Comparison of ENCODE assay signal across 18 cellular contexts in the genomic region with DNA sequence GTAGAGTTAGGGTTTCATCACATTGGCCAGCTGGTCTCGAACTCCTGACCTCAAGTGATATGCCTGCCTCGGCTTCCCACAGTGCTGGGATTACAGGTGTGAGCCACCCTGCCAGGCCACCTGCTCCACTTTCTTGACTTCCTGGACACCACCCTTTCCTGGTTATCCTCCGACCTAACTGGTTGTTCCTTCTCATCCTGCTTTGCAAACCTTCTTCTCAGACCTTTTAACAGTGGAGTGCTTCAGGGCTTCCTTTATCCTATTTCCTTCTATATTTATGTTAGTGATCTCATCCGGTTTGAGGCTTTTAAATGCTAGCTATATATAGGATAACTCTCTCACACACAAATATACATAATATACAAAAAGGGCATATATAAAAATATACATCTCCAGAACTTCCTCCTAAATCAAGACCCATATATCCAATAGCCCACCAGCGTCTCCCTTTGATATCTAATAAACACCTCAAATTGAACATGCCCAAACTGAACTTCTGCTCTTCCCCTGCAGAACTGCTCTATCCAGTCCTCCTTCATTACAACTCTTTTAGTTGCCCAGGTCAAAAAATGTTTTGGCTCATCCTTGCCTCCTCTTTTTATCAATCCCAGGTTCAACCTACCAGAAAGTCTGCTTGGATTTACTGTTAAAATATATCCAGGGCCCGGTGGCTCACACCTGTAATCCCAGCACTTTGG. TPM values are rescaled to one million over a fixed set of nuclear protein-coding genes. Genes with fewer than 3 reads are reported as not detected.
DNase-seq lines count a peak whose midpoint lies in the region; ATAC-seq and TF ChIP-seq lines count a peak whose summit lies in the region.
"Had no signal": no experiment of that assay in that cellular context is flagged by ENCODE, and none has a peak within 500 bp of the region (broad histone marks: within the 10 kb centered on the region; RNA-seq: fewer than 3 reads in every experiment).

No MANE protein-coding gene starts in this region.

- H3K4me2 ChIP-seq in BLaER1 (peak overlapping the region; percentile 26; the same call in 1 of the 2 replicates), osteoblast (ENCODE audit: insufficient read depth, low read length) (no peak overlapping the region)

- WGBS in esophagus, 2 donors: 68 to 79% methylated on average over 6 of the region's 6 CpGs
- WGBS in heart right ventricle, 2 donors: 83 to 87% methylated on average over 6 of the region's 6 CpGs

- no peak overlapping the region for H3K9ac ChIP-seq in BLaER1

- no peak overlapping the region for H2AFZ ChIP-seq in osteoblast (ENCODE audit: low read length)

- intact Hi-C loops in cardiac septum (cut with DNase I) (no loop called here), heart right ventricle (cut with DNase I) (loop anchor here in 1 of 10 donors (10.0 kb wide), 1 partner anchor 138 kb away; no protein-coding TSS in a partner anchor)

- DNase-seq in NCI-H69 (lab: John Stamatoyannopoulos, UW) (peak; percentile 6), osteoblast (ENCODE audit: insufficient read length, low spot score, missing footprints) (peak; percentile 62), cardiac septum (ENCODE audit: low spot score) (no peak), SIG-M5 (lab: John Stamatoyannopoulos, UW) (no peak), foreskin fibroblast (no peak), heart right ventricle (no peak)
- DNase-seq: CD4-positive, alpha-beta T cell; COR-L47; DMS79; H7; NCI-H1417; NCI-H1694 treated with DMSO at 0.1 percent for 48 hours; NCI-H2081 treated with DMSO at 0.1 percent for 48 hours; NCI-H2171 treated with DMSO at 0.1 percent for 48 hours; NCI-H524 treated with DMSO at 0.1 percent for 48 hours had no signal

- H3K27me3 ChIP-seq in BLaER1: no peaks in the 10 kb centered on the region
- no peaks in the 10 kb centered on the region for H3K27me3 ChIP-seq in esophagus (ENCODE audit: control insufficient read depth in 1 of 2, insufficient read depth in 2 of 2, low read length in 2 of 2)
- no peaks in the 10 kb centered on the region for H3K27me3 ChIP-seq in osteoblast (ENCODE audit: insufficient read depth, low read length)
- H3K27me3 ChIP-seq in heart right ventricle: no peaks in the 10 kb centered on the region

- ATAC-seq in heart right ventricle: no peak
- ATAC-seq: Panc1 had no signal

- peaks cover 56% of the 10 kb centered on the region for H3K4me1 ChIP-seq in BLaER1
- H3K4me1 ChIP-seq in esophagus (ENCODE audit: control insufficient read depth in 2 of 2, insufficient read depth in 2 of 2, low read length in 1 of 2): no peaks in the 10 kb centered on the region
- H3K4me1 ChIP-seq in osteoblast (ENCODE audit: insufficient read depth, low read length): peaks cover 6% of the 10 kb centered on the region
- H3K4me1 ChIP-seq in heart right ventricle: peaks cover 0 to 46% (median 7%) of the 10 kb centered on the region in 9 donors

- H3K79me2 ChIP-seq in osteoblast (ENCODE audit: insufficient read depth, low read length): no peaks in the 10 kb centered on the region

- no peaks in the 10 kb centered on the region for H4K20me1 ChIP-seq in BLaER1
- no peaks in the 10 kb centered on the region for H4K20me1 ChIP-seq in osteoblast (ENCODE audit: insufficient read depth, low read length)

- H3K4me3 ChIP-seq in BLaER1 (no peak overlapping the region), esophagus (ENCODE audit: low read depth in 1 of 2, low read length in 2 of 2) (no peak overlapping the region), osteoblast (ENCODE audit: insufficient read depth, low read length) (no peak overlapping the region), foreskin fibroblast (ENCODE audit: low read depth in 1 of 2, low read length in 2 of 2) (no peak overlapping the region), heart right ventricle (no peak overlapping the region)

- H3K9me3 ChIP-seq in BLaER1 (no peaks in the 10 kb centered on the region), esophagus (ENCODE audit: control insufficient read depth in 2 of 2, insufficient read depth in 1 of 2, low read depth in 1 of 2, low read length in 1 of 2) (no peaks in the 10 kb centered on the region), osteoblast (ENCODE audit: low read depth, low read length) (no peaks in the 10 kb centered on the region), heart right ventricle (no peaks in the 10 kb centered on the region)

- no peak overlapping the region for H3K27ac ChIP-seq in BLaER1
- H3K27ac ChIP-seq in esophagus (ENCODE audit: low read depth in 2 of 2, low read length in 1 of 2): peak overlapping the region; percentile 7 to 71
- H3K27ac ChIP-seq in osteoblast (ENCODE audit: low read depth, low read length): no peak overlapping the region
- H3K27ac ChIP-seq in heart right ventricle: no peak overlapping the region

- H3K36me3 ChIP-seq in BLaER1 (no peaks in the 10 kb centered on the region), esophagus (ENCODE audit: control insufficient read depth in 2 of 2, insufficient read depth in 2 of 2, low read length in 1 of 2) (no peaks in the 10 kb centered on the region), osteoblast (ENCODE audit: insufficient read depth, low read length) (no peaks in the 10 kb centered on the region), heart right ventricle (peaks cover 0 to 5% (median 0%) of the 10 kb centered on the region in 9 donors)

- TF ChIP-seq CTCF in osteoblast (IDR thresholded peaks at IDR 0.05; ENCODE audit: extremely low read depth, low read depth, low read length) (no peak), foreskin fibroblast (IDR thresholded peaks at IDR 0.05; ENCODE audit: low read depth, low read length) (no peak), heart right ventricle (IDR thresholded peaks at IDR 0.05) (no peak)

RNA-seq across cellular contexts. Expression of gene UQCRHL, which starts 19.5 kb away (rescaled TPM):
- 1 to 10 TPM; 1.9 to 2.0 TPM for polyA plus RNA-seq in esophagus
- 1.1 and 1.5 TPM in 2 replicates for total RNA-seq in osteoblast
- total RNA-seq in cardiac septum: 4.9 TPM
- total RNA-seq in heart right ventricle: 1 to 10 TPM; 2.1 to 6.3 (median 3.2) TPM
- 1 to 10 TPM; 4.5 to 8.6 TPM for polyA plus RNA-seq in heart right ventricle

RNA-seq across cellular contexts. Expression of gene SPEN, which starts 20.5 kb away (rescaled TPM):
- polyA plus RNA-seq in esophagus (10 to 100 TPM; 14.4 to 15.3 TPM), heart right ventricle (10 to 100 TPM; 11.2 to 12.4 TPM)
- total RNA-seq in osteoblast (21.0 and 24.8 TPM in 2 replicates), cardiac septum (37.8 TPM), heart right ventricle (10 to 100 TPM; 24.1 to 34.4 (median 28.1) TPM)

Comparison
In these comparisons a context has a peak if more than half of its experiments do, and no peak if none do; other contexts are left out.
1. H3K27ac ChIP-seq: peak in esophagus (2 of 2); none in BLaER1 (single experiment), osteoblast (single experiment) and heart right ventricle (0 of 10).
2. DNase-seq: peak in NCI-H69 (single experiment) and osteoblast (single experiment); none in cardiac septum (single experiment), SIG-M5 (single experiment), foreskin fibroblast (0 of 2) and heart right ventricle (0 of 2).